8 cellular contexts compared by ENCODE assay signal in the genomic region with DNA sequence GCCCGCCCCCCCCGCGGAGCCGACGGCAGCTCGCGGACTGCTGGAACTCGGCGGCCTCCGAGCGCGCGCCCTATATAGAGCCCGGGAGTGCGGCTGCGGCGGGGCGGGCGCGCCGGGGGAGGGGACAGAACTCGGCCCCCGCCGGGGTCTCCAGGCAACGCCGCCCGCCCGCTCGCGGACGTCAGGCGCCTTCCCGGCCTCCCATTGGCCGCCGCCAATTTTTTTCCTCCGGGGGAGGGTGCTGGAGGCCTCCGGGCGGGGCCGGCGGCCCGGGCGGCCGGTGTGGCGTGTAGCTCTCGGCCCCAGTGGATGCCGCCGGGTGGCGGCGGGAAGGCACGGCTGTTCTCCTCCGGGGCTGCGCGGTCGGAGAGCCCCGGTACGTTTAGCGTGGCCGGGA. TPM values are rescaled to one million over a fixed set of nuclear protein-coding genes. Genes with fewer than 3 reads are reported as not detected.
DNase-seq lines count a peak whose midpoint lies in the region; ATAC-seq, FAIRE-seq and TF ChIP-seq lines count a peak whose summit lies in the region.

Gene ZFP36L2 (minus strand): TSS at position 49 of the 397 bp plus-strand sequence. CDS start 291 bp downstream, outside the sequence.

- peak within 1 kb of the TSS; percentile 85 for H3K4me3 Mint-ChIP-seq in astrocyte (ENCODE audit: unreplicated experiment)

- H3K27me3 ChIP-seq in astrocyte (ENCODE audit: insufficient read depth, low read length) = no peaks in the 10 kb centered on the region

- no peak for FAIRE-seq in astrocyte (lab: Jason Lieb, UNC)

- H3K4me1 Mint-ChIP-seq in astrocyte (ENCODE audit: low read depth, unreplicated experiment) = peaks cover 30% of the 10 kb centered on the region

- H3K4me2 ChIP-seq in astrocyte (ENCODE audit: low read length) = peak within 1 kb of the TSS; percentile 93

- no peaks in the 10 kb centered on the region for H3K9me3 Mint-ChIP-seq in astrocyte (ENCODE audit: unreplicated experiment)

- H3K4me1 ChIP-seq in astrocyte (ENCODE audit: insufficient read depth, low read length) = peaks cover 25% of the 10 kb centered on the region

- H3K79me2 ChIP-seq in astrocyte (ENCODE audit: insufficient read depth, low read length) = peaks cover 49% of the 10 kb centered on the region

- H3K27ac ChIP-seq in astrocyte (ENCODE audit: low read depth, low read length) = peak within 1 kb of the TSS; percentile 93

- peaks cover 4% of the 10 kb centered on the region for H3K36me3 ChIP-seq in astrocyte (ENCODE audit: insufficient read depth, low read length)

- DNase-seq in NCI-H2081 (lab: John Stamatoyannopoulos, UW) = peak; percentile 95 to 96
- peak; percentile 92 for DNase-seq in T-helper 9 cell
- peak; percentile 84 for DNase-seq in astrocyte (ENCODE audit: low read depth)
- DNase-seq in hepatic stellate cell (ENCODE audit: low spot score) = peak; percentile 99
- no peak for DNase-seq in retinal pigment epithelial cell (ENCODE audit: low read depth)
- DNase-seq in cerebellar nuclear complex (lab: John Stamatoyannopoulos, UW) = no peak

- H3K27ac Mint-ChIP-seq in astrocyte (ENCODE audit: unreplicated experiment) = peak within 1 kb of the TSS; percentile 78

- no peaks in the 10 kb centered on the region for H3K27me3 Mint-ChIP-seq in astrocyte (ENCODE audit: low read depth, unreplicated experiment)

- H2AFZ ChIP-seq in astrocyte (ENCODE audit: low read depth, low read length) = peak within 1 kb of the TSS; percentile 48

- peaks cover 17% of the 10 kb centered on the region for H4K20me1 ChIP-seq in astrocyte (ENCODE audit: insufficient read depth, low read length)

- ATAC-seq in GM18511 (IDR thresholded peaks at IDR 0.05; ENCODE audit: unreplicated experiment) (peak; percentile 62), HG02981 (IDR thresholded peaks at IDR 0.05; ENCODE audit: unreplicated experiment) (peak; percentile 52)

- H3K4me3 ChIP-seq in astrocyte (ENCODE audit: insufficient read depth, low read depth, low read length) = peak within 1 kb of the TSS; percentile 81
- peak within 1 kb of the TSS; percentile 90 for H3K4me3 ChIP-seq in retinal pigment epithelial cell (ENCODE audit: low read length)

- no peaks in the 10 kb centered on the region for H3K9me3 ChIP-seq in astrocyte (ENCODE audit: insufficient read depth, low read depth, low read length)

- H3K9ac ChIP-seq in astrocyte (ENCODE audit: low read length) = peak within 1 kb of the TSS; percentile 95

- TF ChIP-seq CTCF in astrocyte (IDR thresholded peaks at IDR 0.05; ENCODE audit: insufficient read depth, low read depth, low read length) = no peak
- no peak for TF ChIP-seq CTCF in retinal pigment epithelial cell (conservative IDR thresholded peaks at IDR 0.05; ENCODE audit: low read depth, low read length)

- H3K36me3 Mint-ChIP-seq in astrocyte (ENCODE audit: low read depth, unreplicated experiment) = peaks cover 8% of the 10 kb centered on the region

RNA-seq across cellular contexts. Expression of gene ZFP36L2, which starts in this region (rescaled TPM):
- total RNA-seq in astrocyte = 44.5 and 49.5 TPM in 2 replicates

Comparison
In these comparisons a context has a peak if more than half of its experiments do, and no peak if none do; other contexts are left out.
1. DNase-seq: peak in NCI-H2081 (2 of 2), T-helper 9 cell (single experiment), astrocyte (single experiment) and hepatic stellate cell (single experiment); none in retinal pigment epithelial cell (single experiment) and cerebellar nuclear complex (0 of 2).